In the genomic region with DNA sequence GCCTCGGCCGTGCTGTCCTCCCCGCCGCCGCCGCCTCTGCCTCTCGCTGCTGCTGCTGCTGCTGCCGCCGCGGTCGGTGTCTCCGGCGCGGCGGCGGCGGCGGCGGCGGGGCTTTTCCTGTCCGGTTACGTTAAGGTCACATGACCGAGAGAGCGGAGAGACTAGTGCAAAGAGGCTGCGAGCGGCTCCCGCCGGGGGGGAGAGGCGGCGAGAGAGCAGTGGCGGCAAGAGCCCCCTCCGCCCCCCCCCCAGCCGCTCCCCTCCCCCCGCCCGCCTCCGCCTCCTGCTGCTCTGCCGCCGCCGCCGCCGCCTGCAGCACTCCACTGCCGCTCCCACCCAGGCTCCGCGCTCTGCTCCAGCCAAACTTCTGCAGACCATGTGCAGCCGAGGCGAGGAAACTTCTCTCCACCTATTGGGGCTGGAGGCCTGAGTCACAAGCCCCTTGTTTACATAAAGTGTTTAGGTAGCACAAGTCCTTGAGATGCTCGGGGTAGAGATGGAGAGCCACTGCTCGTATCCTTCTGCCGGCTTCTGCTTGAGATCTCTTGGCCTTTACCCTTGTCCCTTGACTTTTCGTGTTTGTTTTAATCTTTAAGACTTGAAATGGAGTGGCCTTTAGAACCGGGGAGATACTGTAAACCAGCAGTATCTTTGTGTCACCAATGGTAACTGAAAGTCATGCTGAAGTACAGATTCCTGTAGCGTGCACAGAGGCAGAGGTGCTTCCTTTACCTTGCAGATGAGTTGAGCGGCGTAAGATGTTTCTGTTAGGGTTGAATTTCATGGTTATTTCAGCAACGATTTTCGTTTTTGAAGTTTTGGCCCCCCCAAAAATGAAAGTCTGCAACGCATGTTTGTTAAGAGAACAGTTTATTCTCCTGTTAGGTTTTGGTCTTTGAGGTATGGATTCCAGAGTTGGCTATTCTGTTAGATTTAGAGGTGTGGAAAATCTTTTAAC, we compare ENCODE assay signal across 1 cellular context.
TF ChIP-seq lines count a peak whose summit lies in the region.

A gene with protein sequence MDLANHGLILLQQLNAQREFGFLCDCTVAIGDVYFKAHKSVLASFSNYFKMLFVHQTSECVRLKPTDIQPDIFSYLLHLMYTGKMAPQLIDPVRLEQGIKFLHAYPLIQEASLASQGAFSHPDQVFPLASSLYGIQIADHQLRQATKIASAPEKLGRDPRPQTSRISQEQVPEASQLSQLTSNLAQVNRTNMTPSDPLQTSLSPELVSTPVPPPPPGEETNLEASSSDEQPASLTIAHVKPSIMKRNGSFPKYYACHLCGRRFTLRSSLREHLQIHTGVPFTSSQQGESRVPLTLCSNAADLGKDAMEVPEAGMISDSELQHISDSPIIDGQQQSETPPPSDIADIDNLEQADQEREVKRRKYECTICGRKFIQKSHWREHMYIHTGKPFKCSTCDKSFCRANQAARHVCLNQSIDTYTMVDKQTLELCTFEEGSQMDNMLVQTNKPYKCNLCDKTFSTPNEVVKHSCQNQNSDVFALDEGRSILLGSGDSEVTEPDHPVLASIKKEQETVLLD (minus strand): TSS at position 89 of the 958 bp plus-strand sequence. CDS start 17,922 bp downstream, outside the sequence.

TF ChIP-seq in HepG2, 621 proteins besides CTCF, POLR2A, EP300 and RAD21 (continued from another document and continues in another):
- TF ChIP-seq, protein P1, sequence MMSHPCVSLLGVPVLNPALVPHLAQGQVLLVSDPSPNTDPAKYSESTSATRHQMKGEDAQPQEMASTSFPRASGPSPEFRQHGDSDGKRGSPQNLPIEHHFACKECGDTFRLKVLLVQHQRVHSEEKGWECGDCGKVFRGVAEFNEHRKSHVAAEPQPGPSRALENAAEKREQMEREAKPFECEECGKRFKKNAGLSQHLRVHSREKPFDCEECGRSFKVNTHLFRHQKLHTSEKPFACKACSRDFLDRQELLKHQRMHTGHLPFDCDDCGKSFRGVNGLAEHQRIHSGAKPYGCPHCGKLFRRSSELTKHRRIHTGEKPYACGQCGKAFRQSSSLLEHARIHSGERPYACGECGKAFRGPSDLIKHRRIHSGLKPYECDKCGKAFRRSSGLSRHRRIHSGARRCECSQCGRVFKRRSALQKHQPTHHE (CRISPR knock-in tag; IDR thresholded peaks at IDR 0.05; ENCODE audit: borderline replicate concordance), result no peak
- TF ChIP-seq AHR (CRISPR knock-in tag; IDR thresholded peaks at IDR 0.05) (no peak), MEF2D (CRISPR knock-in tag; IDR thresholded peaks at IDR 0.05) (no peak), MBD4 (IDR thresholded peaks at IDR 0.05; ENCODE audit: borderline replicate concordance, low read length) (no peak), RXRA (CRISPR knock-in tag; IDR thresholded peaks at IDR 0.05) (no peak), CHD2 (IDR thresholded peaks at IDR 0.05; ENCODE audit: low read depth, low read length) (no peak), NFKBIZ (CRISPR knock-in tag; IDR thresholded peaks at IDR 0.05) (no peak), ZNF34 (CRISPR knock-in tag; IDR thresholded peaks at IDR 0.05; ENCODE audit: borderline replicate concordance) (no peak), ZNF749 (CRISPR knock-in tag; IDR thresholded peaks at IDR 0.05; ENCODE audit: borderline replicate concordance) (no peak), ZNF263 (CRISPR knock-in tag; IDR thresholded peaks at IDR 0.05) (peak; percentile 4; the same call in 1 of the 2 replicates), IKZF4 (CRISPR knock-in tag; IDR thresholded peaks at IDR 0.05; ENCODE audit: borderline replicate concordance, low read depth, not compliant biosample characterization) (no peak), ZBTB3 (CRISPR knock-in tag; IDR thresholded peaks at IDR 0.05; ENCODE audit: borderline replicate concordance, low read depth) (0 out of 2 replicates have a peak, but pooled peaks have one; percentile 3), KLF9 (CRISPR knock-in tag; IDR thresholded peaks at IDR 0.05; ENCODE audit: low read depth) (no peak), SMAD9 (CRISPR knock-in tag; IDR thresholded peaks at IDR 0.05) (no peak), CCDC6 (CRISPR knock-in tag; IDR thresholded peaks at IDR 0.05) (0 out of 2 replicates have a peak, but pooled peaks have one; percentile 7), MAZ (IDR thresholded peaks at IDR 0.05; ENCODE audit: borderline replicate concordance, low read depth, low read length) (no peak), MAZ (CRISPR knock-in tag; IDR thresholded peaks at IDR 0.05; ENCODE audit: low read depth) (0 out of 2 replicates have a peak, but pooled peaks have one; percentile 14), SNAPC2 (CRISPR knock-in tag; IDR thresholded peaks at IDR 0.05) (peak; percentile 36; the same call in 1 of the 2 replicates), ASH2L (IDR thresholded peaks at IDR 0.05; ENCODE audit: insufficient read length, low read depth, low read length) (peak; percentile 29)
- TF ChIP-seq, protein P2, sequence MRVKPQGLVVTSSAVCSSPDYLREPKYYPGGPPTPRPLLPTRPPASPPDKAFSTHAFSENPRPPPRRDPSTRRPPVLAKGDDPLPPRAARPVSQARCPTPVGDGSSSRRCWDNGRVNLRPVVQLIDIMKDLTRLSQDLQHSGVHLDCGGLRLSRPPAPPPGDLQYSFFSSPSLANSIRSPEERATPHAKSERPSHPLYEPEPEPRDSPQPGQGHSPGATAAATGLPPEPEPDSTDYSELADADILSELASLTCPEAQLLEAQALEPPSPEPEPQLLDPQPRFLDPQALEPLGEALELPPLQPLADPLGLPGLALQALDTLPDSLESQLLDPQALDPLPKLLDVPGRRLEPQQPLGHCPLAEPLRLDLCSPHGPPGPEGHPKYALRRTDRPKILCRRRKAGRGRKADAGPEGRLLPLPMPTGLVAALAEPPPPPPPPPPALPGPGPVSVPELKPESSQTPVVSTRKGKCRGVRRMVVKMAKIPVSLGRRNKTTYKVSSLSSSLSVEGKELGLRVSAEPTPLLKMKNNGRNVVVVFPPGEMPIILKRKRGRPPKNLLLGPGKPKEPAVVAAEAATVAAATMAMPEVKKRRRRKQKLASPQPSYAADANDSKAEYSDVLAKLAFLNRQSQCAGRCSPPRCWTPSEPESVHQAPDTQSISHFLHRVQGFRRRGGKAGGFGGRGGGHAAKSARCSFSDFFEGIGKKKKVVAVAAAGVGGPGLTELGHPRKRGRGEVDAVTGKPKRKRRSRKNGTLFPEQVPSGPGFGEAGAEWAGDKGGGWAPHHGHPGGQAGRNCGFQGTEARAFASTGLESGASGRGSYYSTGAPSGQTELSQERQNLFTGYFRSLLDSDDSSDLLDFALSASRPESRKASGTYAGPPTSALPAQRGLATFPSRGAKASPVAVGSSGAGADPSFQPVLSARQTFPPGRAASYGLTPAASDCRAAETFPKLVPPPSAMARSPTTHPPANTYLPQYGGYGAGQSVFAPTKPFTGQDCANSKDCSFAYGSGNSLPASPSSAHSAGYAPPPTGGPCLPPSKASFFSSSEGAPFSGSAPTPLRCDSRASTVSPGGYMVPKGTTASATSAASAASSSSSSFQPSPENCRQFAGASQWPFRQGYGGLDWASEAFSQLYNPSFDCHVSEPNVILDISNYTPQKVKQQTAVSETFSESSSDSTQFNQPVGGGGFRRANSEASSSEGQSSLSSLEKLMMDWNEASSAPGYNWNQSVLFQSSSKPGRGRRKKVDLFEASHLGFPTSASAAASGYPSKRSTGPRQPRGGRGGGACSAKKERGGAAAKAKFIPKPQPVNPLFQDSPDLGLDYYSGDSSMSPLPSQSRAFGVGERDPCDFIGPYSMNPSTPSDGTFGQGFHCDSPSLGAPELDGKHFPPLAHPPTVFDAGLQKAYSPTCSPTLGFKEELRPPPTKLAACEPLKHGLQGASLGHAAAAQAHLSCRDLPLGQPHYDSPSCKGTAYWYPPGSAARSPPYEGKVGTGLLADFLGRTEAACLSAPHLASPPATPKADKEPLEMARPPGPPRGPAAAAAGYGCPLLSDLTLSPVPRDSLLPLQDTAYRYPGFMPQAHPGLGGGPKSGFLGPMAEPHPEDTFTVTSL (CRISPR knock-in tag; IDR thresholded peaks at IDR 0.05; ENCODE audit: borderline replicate concordance), result no peak
- TF ChIP-seq, protein P3, sequence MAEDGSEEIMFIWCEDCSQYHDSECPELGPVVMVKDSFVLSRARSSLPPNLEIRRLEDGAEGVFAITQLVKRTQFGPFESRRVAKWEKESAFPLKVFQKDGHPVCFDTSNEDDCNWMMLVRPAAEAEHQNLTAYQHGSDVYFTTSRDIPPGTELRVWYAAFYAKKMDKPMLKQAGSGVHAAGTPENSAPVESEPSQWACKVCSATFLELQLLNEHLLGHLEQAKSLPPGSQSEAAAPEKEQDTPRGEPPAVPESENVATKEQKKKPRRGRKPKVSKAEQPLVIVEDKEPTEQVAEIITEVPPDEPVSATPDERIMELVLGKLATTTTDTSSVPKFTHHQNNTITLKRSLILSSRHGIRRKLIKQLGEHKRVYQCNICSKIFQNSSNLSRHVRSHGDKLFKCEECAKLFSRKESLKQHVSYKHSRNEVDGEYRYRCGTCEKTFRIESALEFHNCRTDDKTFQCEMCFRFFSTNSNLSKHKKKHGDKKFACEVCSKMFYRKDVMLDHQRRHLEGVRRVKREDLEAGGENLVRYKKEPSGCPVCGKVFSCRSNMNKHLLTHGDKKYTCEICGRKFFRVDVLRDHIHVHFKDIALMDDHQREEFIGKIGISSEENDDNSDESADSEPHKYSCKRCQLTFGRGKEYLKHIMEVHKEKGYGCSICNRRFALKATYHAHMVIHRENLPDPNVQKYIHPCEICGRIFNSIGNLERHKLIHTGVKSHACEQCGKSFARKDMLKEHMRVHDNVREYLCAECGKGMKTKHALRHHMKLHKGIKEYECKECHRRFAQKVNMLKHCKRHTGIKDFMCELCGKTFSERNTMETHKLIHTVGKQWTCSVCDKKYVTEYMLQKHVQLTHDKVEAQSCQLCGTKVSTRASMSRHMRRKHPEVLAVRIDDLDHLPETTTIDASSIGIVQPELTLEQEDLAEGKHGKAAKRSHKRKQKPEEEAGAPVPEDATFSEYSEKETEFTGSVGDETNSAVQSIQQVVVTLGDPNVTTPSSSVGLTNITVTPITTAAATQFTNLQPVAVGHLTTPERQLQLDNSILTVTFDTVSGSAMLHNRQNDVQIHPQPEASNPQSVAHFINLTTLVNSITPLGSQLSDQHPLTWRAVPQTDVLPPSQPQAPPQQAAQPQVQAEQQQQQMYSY (CRISPR knock-in tag; IDR thresholded peaks at IDR 0.05), result peak; percentile 40
- TF ChIP-seq, protein P4, sequence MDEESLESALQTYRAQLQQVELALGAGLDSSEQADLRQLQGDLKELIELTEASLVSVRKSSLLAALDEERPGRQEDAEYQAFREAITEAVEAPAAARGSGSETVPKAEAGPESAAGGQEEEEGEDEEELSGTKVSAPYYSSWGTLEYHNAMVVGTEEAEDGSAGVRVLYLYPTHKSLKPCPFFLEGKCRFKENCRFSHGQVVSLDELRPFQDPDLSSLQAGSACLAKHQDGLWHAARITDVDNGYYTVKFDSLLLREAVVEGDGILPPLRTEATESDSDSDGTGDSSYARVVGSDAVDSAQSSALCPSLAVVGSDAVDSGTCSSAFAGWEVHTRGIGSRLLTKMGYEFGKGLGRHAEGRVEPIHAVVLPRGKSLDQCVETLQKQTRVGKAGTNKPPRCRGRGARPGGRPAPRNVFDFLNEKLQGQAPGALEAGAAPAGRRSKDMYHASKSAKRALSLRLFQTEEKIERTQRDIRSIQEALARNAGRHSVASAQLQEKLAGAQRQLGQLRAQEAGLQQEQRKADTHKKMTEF (CRISPR knock-in tag; IDR thresholded peaks at IDR 0.05), result no peak
- TF ChIP-seq, protein P5, sequence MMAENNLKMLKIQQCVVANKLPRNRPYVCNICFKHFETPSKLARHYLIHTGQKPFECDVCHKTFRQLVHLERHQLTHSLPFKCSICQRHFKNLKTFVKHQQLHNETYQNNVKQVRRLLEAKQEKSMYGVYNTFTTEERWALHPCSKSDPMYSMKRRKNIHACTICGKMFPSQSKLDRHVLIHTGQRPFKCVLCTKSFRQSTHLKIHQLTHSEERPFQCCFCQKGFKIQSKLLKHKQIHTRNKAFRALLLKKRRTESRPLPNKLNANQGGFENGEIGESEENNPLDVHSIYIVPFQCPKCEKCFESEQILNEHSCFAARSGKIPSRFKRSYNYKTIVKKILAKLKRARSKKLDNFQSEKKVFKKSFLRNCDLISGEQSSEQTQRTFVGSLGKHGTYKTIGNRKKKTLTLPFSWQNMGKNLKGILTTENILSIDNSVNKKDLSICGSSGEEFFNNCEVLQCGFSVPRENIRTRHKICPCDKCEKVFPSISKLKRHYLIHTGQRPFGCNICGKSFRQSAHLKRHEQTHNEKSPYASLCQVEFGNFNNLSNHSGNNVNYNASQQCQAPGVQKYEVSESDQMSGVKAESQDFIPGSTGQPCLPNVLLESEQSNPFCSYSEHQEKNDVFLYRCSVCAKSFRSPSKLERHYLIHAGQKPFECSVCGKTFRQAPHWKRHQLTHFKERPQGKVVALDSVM (CRISPR knock-in tag; IDR thresholded peaks at IDR 0.05), result no peak
- TF ChIP-seq, protein P6, sequence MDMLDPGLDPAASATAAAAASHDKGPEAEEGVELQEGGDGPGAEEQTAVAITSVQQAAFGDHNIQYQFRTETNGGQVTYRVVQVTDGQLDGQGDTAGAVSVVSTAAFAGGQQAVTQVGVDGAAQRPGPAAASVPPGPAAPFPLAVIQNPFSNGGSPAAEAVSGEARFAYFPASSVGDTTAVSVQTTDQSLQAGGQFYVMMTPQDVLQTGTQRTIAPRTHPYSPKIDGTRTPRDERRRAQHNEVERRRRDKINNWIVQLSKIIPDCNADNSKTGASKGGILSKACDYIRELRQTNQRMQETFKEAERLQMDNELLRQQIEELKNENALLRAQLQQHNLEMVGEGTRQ (IDR thresholded peaks at IDR 0.05; ENCODE audit: low read depth, low read length), result no peak
- TF ChIP-seq, protein P6 (CRISPR knock-in tag; IDR thresholded peaks at IDR 0.05; ENCODE audit: borderline replicate concordance), result no peak; the same call in 1 of the 2 replicates
